ENCODE assay signal across 15 cellular contexts in the genomic region with DNA sequence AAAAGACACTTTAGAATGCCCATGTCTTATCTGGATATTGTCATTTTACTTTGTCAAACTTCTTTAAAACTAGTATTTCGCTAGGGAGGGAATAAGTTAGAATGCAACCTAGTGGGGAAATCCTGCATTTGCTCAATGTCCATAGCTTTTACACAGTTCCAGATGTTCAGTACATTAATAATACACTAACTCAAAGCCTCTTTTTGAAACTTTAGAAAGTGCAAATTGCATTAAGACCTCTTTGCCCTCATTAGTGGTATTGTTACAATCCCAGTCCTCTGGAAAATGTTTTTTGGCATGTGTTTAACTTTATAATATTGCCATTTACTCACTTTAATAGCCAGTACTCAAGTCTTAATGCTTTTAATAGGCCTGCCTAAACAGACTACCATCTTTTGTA.
"Had no signal": no experiment of that assay in that cellular context is flagged by ENCODE, and none has a peak within 500 bp of the region (broad histone marks: within the 10 kb centered on the region; RNA-seq: fewer than 3 reads in every experiment).

No MANE protein-coding gene starts in this region.

- DNase-seq: activated CD4-positive, alpha-beta T cell treated with anti-CD3 and anti-CD28 coated beads, Interleukin-2, amount 50 U/mL, for 48 hours; activated CD8-positive, alpha-beta memory T cell treated with anti-CD3 and anti-CD28 coated beads, Interleukin-2, amount 10 ng/mL, durations not matched to agents 7 days and 5 days; activated naive CD4-positive, alpha-beta T cell treated with anti-CD3 and anti-CD28 coated beads, Interleukin-2, amount 50 U/mL, for 16 hours; activated T-cell treated with anti-CD3 and anti-CD28 coated beads, Interleukin-2, amount 50 U/mL, for 1 hour; colonic mucosa; foreskin melanocyte; immature natural killer cell; mesendoderm; nucleus accumbens; thyroid gland; uterus; WERI-Rb-1 had no signal

- ATAC-seq: esophagus mucosa; natural killer cell treated with Interleukin-12 subunit alpha and Interleukin-12 subunit beta and Interleukin-15 and Interleukin-18, amount 100 ng/mL, for 72 hours; stimulated activated memory B cell treated with anti-CD40 and anti-IgM and Interleukin-4, amounts not matched to agents 10 μg/mL and 1 μg/mL and 100 μg/mL, for 72 hours had no signal

- H3K9me3 ChIP-seq: colonic mucosa, thyroid gland, uterus had no signal

- H3K27me3 ChIP-seq: colonic mucosa, thyroid gland, uterus had no signal

- H3K27ac ChIP-seq: colonic mucosa, thyroid gland, uterus, WERI-Rb-1 had no signal

- H3K4me3 ChIP-seq: colonic mucosa, thyroid gland, uterus had no signal
